In the genomic region with DNA sequence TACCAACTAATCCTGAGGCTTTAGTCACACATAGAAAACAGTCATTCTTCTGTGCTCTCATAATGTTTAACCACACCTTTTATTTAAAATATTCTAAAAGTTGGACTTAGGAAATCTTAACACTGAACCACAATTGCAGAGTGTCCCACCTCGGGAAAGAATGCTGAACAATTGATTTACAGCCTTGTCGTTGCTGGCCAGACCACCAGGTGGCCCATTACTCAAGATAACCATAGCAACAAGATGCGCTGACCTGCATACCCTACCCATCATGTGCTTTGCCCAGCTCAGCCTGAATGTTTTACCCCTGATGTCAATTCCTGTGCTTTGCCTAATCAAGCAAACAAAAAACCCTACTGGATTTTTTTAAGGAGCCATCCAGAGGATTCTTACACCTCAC, we compare ENCODE assay signal across 8 cellular contexts.
DNase-seq lines count a peak whose midpoint lies in the region; ATAC-seq and TF ChIP-seq lines count a peak whose summit lies in the region.
"Had no signal": no experiment of that assay in that cellular context is flagged by ENCODE, and none has a peak within 500 bp of the region (broad histone marks: within the 10 kb centered on the region; RNA-seq: fewer than 3 reads in every experiment).

No MANE protein-coding gene starts in this region.

- H3F3A ChIP-seq in MM.1S (ENCODE audit: insufficient read depth, low read length) (peaks cover 5% of the 10 kb centered on the region; the same call in 1 of the 2 replicates), neural progenitor cell (ENCODE audit: low read depth) (no peaks in the 10 kb centered on the region)

- no peaks in the 10 kb centered on the region for H3K36me3 Mint-ChIP-seq in chondrocyte (ENCODE audit: low read depth)
- no peaks in the 10 kb centered on the region for H3K36me3 Mint-ChIP-seq in neural progenitor cell

- H3K27ac Mint-ChIP-seq in chondrocyte (ENCODE audit: unreplicated experiment) (no peak overlapping the region), neural progenitor cell (peak overlapping the region; percentile 11)

- H3K4me2 ChIP-seq in MM.1S (ENCODE audit: low read depth, low read length): no peak overlapping the region
- H3K4me2 ChIP-seq in neural progenitor cell: no peak overlapping the region

- H3K9me2 ChIP-seq in MM.1S (replicated peaks; ENCODE audit: insufficient read depth, low read length): no peaks in the 10 kb centered on the region

- no peak overlapping the region for H3K4me3 Mint-ChIP-seq in chondrocyte (ENCODE audit: unreplicated experiment)
- no peak overlapping the region for H3K4me3 Mint-ChIP-seq in neural progenitor cell

- ATAC-seq in psoas muscle: no peak
- ATAC-seq: right cardiac atrium had no signal

- H3K27me3 ChIP-seq in MM.1S (replicated peaks; ENCODE audit: insufficient read depth, low read length) (no peaks in the 10 kb centered on the region), neural progenitor cell (no peaks in the 10 kb centered on the region), psoas muscle (ENCODE audit: insufficient read depth in 3 of 3, low read length in 2 of 3) (no peaks in the 10 kb centered on the region)

- intact Hi-C loops in psoas muscle (cut with DNase I): no loop called here

- H3K9me3 Mint-ChIP-seq in chondrocyte (ENCODE audit: low read depth): no peaks in the 10 kb centered on the region
- H3K9me3 Mint-ChIP-seq in neural progenitor cell: no peaks in the 10 kb centered on the region

- H4K20me1 ChIP-seq in MM.1S (ENCODE audit: insufficient read depth, low read length) (no peaks in the 10 kb centered on the region), neural progenitor cell (ENCODE audit: low read depth) (no peaks in the 10 kb centered on the region)

- no peak overlapping the region for H3K4me3 ChIP-seq in MM.1S (ENCODE audit: low read length)
- H3K4me3 ChIP-seq in neural progenitor cell: no peak overlapping the region
- no peak overlapping the region for H3K4me3 ChIP-seq in psoas muscle

- H3K36me3 ChIP-seq in MM.1S (replicated peaks; ENCODE audit: insufficient read depth, low read length) (no peaks in the 10 kb centered on the region), neural progenitor cell (no peaks in the 10 kb centered on the region), psoas muscle (ENCODE audit: insufficient read depth in 1 of 2, low read depth in 1 of 2) (no peaks in the 10 kb centered on the region)

- TF ChIP-seq CTCF in GM12872 (IDR thresholded peaks at IDR 0.05; ENCODE audit: insufficient read depth, low read depth, low read length) (peak; percentile 28; the same call in 1 of the 3 replicates), MM.1S (IDR thresholded peaks at IDR 0.05; ENCODE audit: low read length) (peak; percentile 11), chondrocyte (IDR thresholded peaks at IDR 0.05) (peak; percentile 74), neural progenitor cell (IDR thresholded peaks at IDR 0.05) (peak; percentile 76), psoas muscle (IDR thresholded peaks at IDR 0.05) (no peak)

- no peak overlapping the region for H2AFZ ChIP-seq in MM.1S (ENCODE audit: low read length)
- H2AFZ ChIP-seq in neural progenitor cell (replicated peaks): no peak overlapping the region

- H3K4me1 ChIP-seq in MM.1S (ENCODE audit: low read length) (peaks cover 44% of the 10 kb centered on the region), neural progenitor cell (no peaks in the 10 kb centered on the region), psoas muscle (no peaks in the 10 kb centered on the region)

- H3K27me3 Mint-ChIP-seq in chondrocyte (ENCODE audit: low read depth) (no peaks in the 10 kb centered on the region), neural progenitor cell (ENCODE audit: insufficient read depth, low read depth) (no peaks in the 10 kb centered on the region)

- WGBS in psoas muscle, 3 donors: 21 to 29% (median 26%) methylated on average over 3 of the region's 3 CpGs

- H3K27ac ChIP-seq in MM.1S (ENCODE audit: low read length) (no peak overlapping the region), neural progenitor cell (no peak overlapping the region), psoas muscle (no peak overlapping the region)

- H3K9me3 ChIP-seq in MM.1S (replicated peaks; ENCODE audit: insufficient read depth, low read length): no peaks in the 10 kb centered on the region
- no peaks in the 10 kb centered on the region for H3K9me3 ChIP-seq in neural progenitor cell (ENCODE audit: low read depth)
- no peaks in the 10 kb centered on the region for H3K9me3 ChIP-seq in psoas muscle

- H3K4me1 Mint-ChIP-seq in chondrocyte (ENCODE audit: low read depth) (peaks cover 34% of the 10 kb centered on the region), neural progenitor cell (peaks cover 10% of the 10 kb centered on the region)

- H3K79me2 ChIP-seq in MM.1S (ENCODE audit: low read length) (no peaks in the 10 kb centered on the region), neural progenitor cell (ENCODE audit: low read depth) (no peaks in the 10 kb centered on the region)

- H3K9ac ChIP-seq in MM.1S (ENCODE audit: low read length) (no peak overlapping the region), neural progenitor cell (no peak overlapping the region)

- DNase-seq in MM.1S (no peak), chondrocyte (ENCODE audit: low spot score) (no peak), neural progenitor cell (ENCODE audit: low spot score) (peak; percentile 83), MV-4-11 (lab: John Stamatoyannopoulos, UW) (no peak), dedifferentiated amniotic fluid mesenchymal stem cell (ENCODE audit: extremely low spot score) (no peak), psoas muscle (no peak)
